ENCODE assay signal across 17 cellular contexts in the genomic region with DNA sequence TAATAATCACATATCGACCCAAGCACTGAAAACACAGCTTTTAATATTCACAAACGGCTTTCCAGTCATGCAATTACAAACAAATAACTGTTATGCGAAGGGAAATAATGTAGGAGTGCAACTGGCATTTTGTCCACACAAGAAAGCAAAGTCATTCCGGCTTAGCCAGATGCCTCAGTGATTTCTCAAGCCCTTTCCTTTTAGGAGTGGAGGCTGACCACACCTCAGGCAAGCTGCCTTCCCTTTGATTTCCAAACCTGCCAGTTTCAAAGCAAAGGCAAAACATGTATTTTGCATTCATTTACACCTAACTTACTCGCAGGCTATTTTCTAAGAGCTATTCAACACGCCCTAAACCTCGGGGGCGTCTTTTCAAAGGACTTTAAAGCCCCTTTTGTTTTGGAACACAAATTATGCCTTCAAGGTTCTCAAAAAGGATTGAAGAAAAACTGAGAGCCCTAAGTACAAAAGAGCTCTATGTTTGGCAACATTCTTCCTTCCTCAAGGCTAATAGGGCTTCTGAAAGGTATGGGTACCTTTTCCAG.
A peak's percentile ranks its signal among the peaks of the same experiment; 100 is the strongest.
DNase-seq lines count a peak whose midpoint lies in the region; ATAC-seq and TF ChIP-seq lines count a peak whose summit lies in the region.
"Had no signal": no experiment of that assay in that cellular context is flagged by ENCODE, and none has a peak within 500 bp of the region (broad histone marks: within the 10 kb centered on the region; RNA-seq: fewer than 3 reads in every experiment).

No MANE protein-coding gene starts in this region.

- peak; percentile 81 for ATAC-seq in esophagus mucosa
- ATAC-seq in activated CD4-positive, CD25-positive, alpha-beta regulatory T cell treated with anti-CD3 and anti-CD28 coated beads, Interleukin-2, amount 50 U/mL, for 24 hours: no peak

- no peak overlapping the region for H3K18ac ChIP-seq in trophoblast cell (ENCODE audit: low read length)

- H3K9ac ChIP-seq in trophoblast cell (ENCODE audit: low read length): no peak overlapping the region

- H3K79me1 ChIP-seq in trophoblast cell (ENCODE audit: low read length): peaks cover 2% of the 10 kb centered on the region

- no peaks in the 10 kb centered on the region for H3K79me2 ChIP-seq in trophoblast cell (ENCODE audit: control insufficient read depth, insufficient read depth, low read length, poor library complexity)

- no peak overlapping the region for H2BK120ac ChIP-seq in trophoblast cell (ENCODE audit: insufficient read depth, low read length, poor library complexity)

- H3K4me2 ChIP-seq in trophoblast cell (ENCODE audit: low read length): peak overlapping the region; percentile 8
- H3K4me2 ChIP-seq: PC-9 had no signal

- no peak overlapping the region for H4K8ac ChIP-seq in trophoblast cell (ENCODE audit: low read depth, low read length)

- no CpG with 5 or more reads among the region's 8 CpGs for WGBS in trophoblast cell (ENCODE audit: extremely low coverage, insufficient coverage, insufficient read length)

- H2BK12ac ChIP-seq in trophoblast cell (ENCODE audit: low read length): no peak overlapping the region

- H3K4me3 ChIP-seq in trophoblast cell (ENCODE audit: low read depth, low read length) (no peak overlapping the region), brain microvascular endothelial cell (ENCODE audit: low read depth, low read length) (no peak overlapping the region)
- H3K4me3 ChIP-seq: PC-9, SK-N-MC had no signal

- POLR2A ChIA-PET in RWPE1 (lab: Yijun Ruan, JAX; ENCODE audit: low non-redundant PET): no interaction called here

- H3K4me1 ChIP-seq in trophoblast cell (ENCODE audit: control insufficient read depth in 1 of 2, insufficient read depth in 2 of 2, low read length in 2 of 2): peaks cover 15 to 17% of the 10 kb centered on the region in 2 experiments

- no peak overlapping the region for H2BK5ac ChIP-seq in trophoblast cell (ENCODE audit: low read depth, low read length, poor library complexity)

- TF ChIP-seq CTCF in RWPE1 (conservative IDR thresholded peaks at IDR 0.05; ENCODE audit: low read depth) (no peak), brain microvascular endothelial cell (IDR thresholded peaks at IDR 0.05; ENCODE audit: low read depth, low read length, missing control alignments) (no peak)

- no peak overlapping the region for H2AK5ac ChIP-seq in trophoblast cell (ENCODE audit: low read length)

- H4K12ac ChIP-seq in trophoblast cell (ENCODE audit: low read depth, low read length): no peak overlapping the region

- H2AFZ ChIP-seq in trophoblast cell (ENCODE audit: insufficient read depth, low read length, poor library complexity): no peak overlapping the region
- H2AFZ ChIP-seq: PC-9 had no signal

- DNase-seq in ELF-1 (ENCODE audit: low read depth, low spot score): peak; percentile 85
- DNase-seq in RWPE1 (ENCODE audit: low spot score): peak; percentile 20
- peak; percentile 86 to 93 for DNase-seq in trophoblast cell
- no peak for DNase-seq in NOMO-1 (lab: John Stamatoyannopoulos, UW; ENCODE audit: unreplicated experiment in 2 of 2)
- DNase-seq in COLO829 (ENCODE audit: low spot score): no peak
- no peak for DNase-seq in brain microvascular endothelial cell
- DNase-seq: CD4-positive, alpha-beta T cell; DND-41; GF-D8; NCI-H1092 treated with DMSO at 0.1 percent for 48 hours; NCI-H1694; NCI-H2107; NCI-H748 treated with DMSO at 0.1 percent for 48 hours had no signal

- H3K27ac ChIP-seq in RWPE1 (no peak overlapping the region), trophoblast cell (ENCODE audit: low read depth, low read length) (peak overlapping the region; percentile 45), brain microvascular endothelial cell (no peak overlapping the region)
- H3K27ac ChIP-seq: PC-9, SK-N-MC had no signal

- H3K9me3 ChIP-seq in trophoblast cell (ENCODE audit: insufficient read depth, low read depth, low read length): peaks cover 2% of the 10 kb centered on the region

- CTCF ChIA-PET in RWPE1 (lab: Yijun Ruan, JAX): no interaction called here

- H3K4ac ChIP-seq in trophoblast cell (ENCODE audit: low read depth, low read length): no peak overlapping the region

- H3K14ac ChIP-seq in trophoblast cell (ENCODE audit: low read length): no peak overlapping the region

- H4K91ac ChIP-seq in trophoblast cell (ENCODE audit: low read depth, low read length): peak overlapping the region; percentile 39

- H3K27me3 ChIP-seq in trophoblast cell (ENCODE audit: insufficient read depth, low read length) (no peaks in the 10 kb centered on the region), brain microvascular endothelial cell (replicated peaks) (no peaks in the 10 kb centered on the region)

- no peak overlapping the region for H3K23ac ChIP-seq in trophoblast cell (ENCODE audit: low read length)

- H3K36me3 ChIP-seq in trophoblast cell (ENCODE audit: control insufficient read depth in 1 of 2, insufficient read depth in 2 of 2, low read length in 2 of 2) (no peaks in the 10 kb centered on the region), brain microvascular endothelial cell (replicated peaks) (no peaks in the 10 kb centered on the region)

- in situ Hi-C loops in brain microvascular endothelial cell (cut with HindIII; ENCODE audit: low pct_ligation_motif_present, low sequenced_read_pairs): no loop called here

Comparison
In these comparisons a context has a peak if more than half of its experiments do, and no peak if none do; other contexts are left out.
1. DNase-seq: peak in ELF-1 (single experiment), RWPE1 (single experiment) and trophoblast cell (2 of 2); none in NOMO-1 (0 of 2), COLO829 (single experiment) and brain microvascular endothelial cell (single experiment).